Comparison of ENCODE assay signal across 8 cellular contexts in genomic region chr1:194289569-194290266, GRCh38.
DNase-seq lines count a peak whose midpoint lies in the region; ATAC-seq lines count a peak whose summit lies in the region.

No MANE protein-coding gene starts in this region.

- H3K36me3 Mint-ChIP-seq in activated CD4-positive, alpha-beta T cell treated with anti-CD3 and anti-CD28 coated beads for 36 hours (ENCODE audit: low read depth): no peaks in the 10 kb centered on the region

- H3K4me1 Mint-ChIP-seq in activated CD4-positive, alpha-beta T cell treated with anti-CD3 and anti-CD28 coated beads for 36 hours: peaks cover 32% of the 10 kb centered on the region

- H3K9me3 Mint-ChIP-seq in activated CD4-positive, alpha-beta T cell treated with anti-CD3 and anti-CD28 coated beads for 36 hours (ENCODE audit: low read depth): no peaks in the 10 kb centered on the region

- peak; percentile 95 for ATAC-seq in HG03095 (IDR thresholded peaks at IDR 0.05; ENCODE audit: unreplicated experiment)
- peak; percentile 93 for ATAC-seq in activated CD4-positive, alpha-beta T cell treated with anti-CD3 and anti-CD28 coated beads for 36 hours

- no peak overlapping the region for H3K27ac Mint-ChIP-seq in activated CD4-positive, alpha-beta T cell treated with anti-CD3 and anti-CD28 coated beads for 36 hours

- H3K4me3 Mint-ChIP-seq in activated CD4-positive, alpha-beta T cell treated with anti-CD3 and anti-CD28 coated beads for 36 hours: peak overlapping the region; percentile 36

- H3K27me3 Mint-ChIP-seq in activated CD4-positive, alpha-beta T cell treated with anti-CD3 and anti-CD28 coated beads for 36 hours: no peaks in the 10 kb centered on the region

- intact Hi-C loops in activated CD4-positive, alpha-beta T cell treated with anti-CD3 and anti-CD28 coated beads for 36 hours (cut with DNase I, micrococcal nuclease): loop anchor here (1.0 to 10.0 kb wide), 6 partner anchors 9 to 1635 kb away; no protein-coding TSS in a partner anchor

- DNase-seq in GM19238 (ENCODE audit: insufficient read length, low spot score): peak; percentile 10
- DNase-seq in activated CD4-positive, alpha-beta T cell treated with anti-CD3 and anti-CD28 coated beads for 36 hours: peak; percentile 66
- DNase-seq in stimulated activated CD4-positive, alpha-beta T cell treated with anti-CD3 and anti-CD28 coated beads, Interleukin-1b, Interleukin-23, amount 100 ng/mL, for 48 hours: peak; percentile 43
- DNase-seq in NCI-H187 treated with DMSO at 0.1 percent for 48 hours (lab: John Stamatoyannopoulos, UW): no peak
- DNase-seq in NCI-H1092 treated with DMSO at 0.1 percent for 48 hours (lab: John Stamatoyannopoulos, UW): no peak
- DNase-seq in islet precursor cell: no peak
- DNase-seq in SW 1271 (lab: John Stamatoyannopoulos, UW): no peak

- POLR2A ChIA-PET in activated CD4-positive, alpha-beta T cell treated with anti-CD3 and anti-CD28 coated beads for 36 hours (lab: Charles Lee): no interaction called here

- CTCF ChIA-PET in activated CD4-positive, alpha-beta T cell treated with anti-CD3 and anti-CD28 coated beads for 36 hours (lab: Charles Lee): interaction anchor here (1.4 kb wide), 1 partner anchor 14 kb away, joined by 3 read pairs; no protein-coding TSS in a partner anchor

Comparison
In these comparisons a context has a peak if more than half of its experiments do, and no peak if none do; other contexts are left out.
1. DNase-seq: peak in GM19238 (single experiment), activated CD4-positive, alpha-beta T cell treated with anti-CD3 and anti-CD28 coated beads for 36 hours (single experiment) and stimulated activated CD4-positive, alpha-beta T cell treated with anti-CD3 and anti-CD28 coated beads, Interleukin-1b, Interleukin-23, amount 100 ng/mL, for 48 hours (single experiment); none in NCI-H187 treated with DMSO at 0.1 percent for 48 hours (single experiment), NCI-H1092 treated with DMSO at 0.1 percent for 48 hours (single experiment), islet precursor cell (single experiment) and SW 1271 (0 of 2).